ENCODE assay signal across 23 cellular contexts in genomic region chr3:62145086-62145757, GRCh38.
"Had no signal": no experiment of that assay in that cellular context is flagged by ENCODE, and none has a peak within 500 bp of the region (broad histone marks: within the 10 kb centered on the region; RNA-seq: fewer than 3 reads in every experiment).

No MANE protein-coding gene starts in this region.

- H3K27ac ChIP-seq: body of pancreas, psoas muscle, tibial nerve, WERI-Rb-1 had no signal

- FAIRE-seq: islet of Langerhans had no signal

- H3K9me3 ChIP-seq: body of pancreas, gastroesophageal sphincter, left lung, psoas muscle, tibial nerve, uterus had no signal

- H3K36me3 ChIP-seq: gastroesophageal sphincter, left lung, tibial nerve, uterus had no signal

- DNase-seq: activated CD4-positive, alpha-beta memory T cell treated with anti-CD3 and anti-CD28 coated beads, Interleukin-2, amount 10 ng/mL, durations not matched to agents 7 days and 5 days; activated CD4-positive, alpha-beta T cell treated with anti-CD3 and anti-CD28 coated beads for 36 hours; activated effector memory CD4-positive, alpha-beta T cell treated with anti-CD3 and anti-CD28 coated beads, Interleukin-2, amount 50 U/mL, for 16 hours; activated T-cell treated with anti-CD3 and anti-CD28 coated beads, Interleukin-2, amount 50 U/mL, for 24 hours; amniotic stem cell; body of pancreas; cortex of kidney; effector CD8-positive, alpha-beta T cell; left lung; mesenchymal stem cell; nephron progenitor cell; psoas muscle; stimulated activated CD4-positive, alpha-beta T cell treated with anti-CD3 and anti-CD28 coated beads, Interleukin-12 subunit alpha, Interleukin-12 subunit beta, amount 100 ng/mL, for 4 hours; stimulated activated CD4-positive, alpha-beta T cell treated with anti-CD3 and anti-CD28 coated beads, Interleukin-2, amount 100 ng/mL, for 24 hours; T-helper 1 cell; T1000; uterus; WERI-Rb-1 had no signal

- ATAC-seq: activated CD4-positive, alpha-beta T cell treated with anti-CD3 and anti-CD28 coated beads for 36 hours; activated naive CD4-positive, alpha-beta T cell treated with anti-CD3 and anti-CD28 coated beads, Interleukin-2, amount 50 U/mL, for 72 hours; body of pancreas; gastroesophageal sphincter; left lung; SK-N-SH treated with all-trans-retinoic acid at 6 μM for 48 hours had no signal

- H3K4me1 ChIP-seq: body of pancreas, left lung, tibial nerve, uterus had no signal

- H3K27me3 ChIP-seq: body of pancreas, gastroesophageal sphincter, left lung, tibial nerve, uterus had no signal

- H3K4me3 ChIP-seq: body of pancreas, gastroesophageal sphincter, left lung, psoas muscle, tibial nerve, uterus had no signal
